In genomic region chr7:128869138-128869943, GRCh38 we compare ENCODE assay signal across 8 cellular contexts. TPM values are rescaled to one million over a fixed set of nuclear protein-coding genes. Genes with fewer than 3 reads are reported as not detected.
DNase-seq lines count a peak whose midpoint lies in the region; ATAC-seq and TF ChIP-seq lines count a peak whose summit lies in the region.

No MANE protein-coding gene starts in this region.

- CTCF ChIA-PET in HEK293T (lab: Yijun Ruan, JAX): interaction anchor here (0.6 kb wide), 1 partner anchor 80 kb away, joined by 3 read pairs; no protein-coding TSS in a partner anchor

- DNase-seq in GM10266 (ENCODE audit: extremely low spot score): peak; percentile 76
- peak; percentile 64 for DNase-seq in HEK293T (ENCODE audit: extremely low spot score)
- DNase-seq in NCI-H510A treated with DMSO at 0.1 percent for 48 hours (lab: John Stamatoyannopoulos, UW): peak; percentile 15
- DNase-seq in activated effector memory CD4-positive, alpha-beta T cell treated with anti-CD3 and anti-CD28 coated beads, Interleukin-2, amount 50 U/mL, for 16 hours: peak; percentile 77
- peak; percentile 59 for DNase-seq in germinal center (ENCODE audit: low spot score)
- DNase-seq in omental fat pad (ENCODE audit: low spot score): no peak
- DNase-seq in A172 (ENCODE audit: low spot score): no peak
- no peak for DNase-seq in NAMALWA (ENCODE audit: low spot score)

- peak; percentile 37 for TF ChIP-seq CTCF in GM10266 (IDR thresholded peaks at IDR 0.05; ENCODE audit: control insufficient read depth, insufficient read depth, low read depth, missing control alignments)
- TF ChIP-seq CTCF in omental fat pad (IDR thresholded peaks at IDR 0.05): no peak

- ATAC-seq in omental fat pad (ENCODE audit: low FRiP score): peak; percentile 30

- POLR2A ChIA-PET in HEK293T (lab: Yijun Ruan, JAX): interaction anchor here (0.9 kb wide), 1 partner anchor 10 kb away, joined by 3 read pairs; no protein-coding TSS in a partner anchor

TF ChIP-seq in HEK293T, 16 proteins besides CTCF, POLR2A, EP300 and RAD21:
- TF ChIP-seq LEF1 (IDR thresholded peaks at IDR 0.05; ENCODE audit: borderline replicate concordance) (0 out of 2 replicates have a peak, but pooled peaks have one; percentile 21), FOXA1 (IDR thresholded peaks at IDR 0.05) (no peak), ARNT (IDR thresholded peaks at IDR 0.05) (no peak), CTBP1 (IDR thresholded peaks at IDR 0.05; ENCODE audit: borderline replicate concordance) (no peak), L3MBTL2 (conservative IDR thresholded peaks at IDR 0.05) (no peak), PKNOX1 (IDR thresholded peaks at IDR 0.05) (no peak), FOXK2 (IDR thresholded peaks at IDR 0.05) (no peak)
TF ChIP-seq in HEK293T: peak in this region for 1.

RNA-seq across cellular contexts. Expression of gene ATP6V1F, which starts 6.7 kb away (rescaled TPM):
- 100 to 1,000 TPM in 3 of 4 donors, 10 to 100 TPM in 1; 86.7 to 186 (median 133) TPM for total RNA-seq in omental fat pad
- total RNA-seq in A172 (2014; rRNA removed; shearing (Covaris generic)): 157 and 171 TPM in 2 replicates

RNA-seq across cellular contexts. Expression of gene FLNC, which starts 39.1 kb away (rescaled TPM):
- total RNA-seq in omental fat pad: 100 to 1,000 TPM in 1 of 4 donors, 10 to 100 TPM in 2, 1 to 10 TPM in 1; 7.7 to 140 (median 25.5) TPM
- 23.1 and 33.3 TPM in 2 replicates for total RNA-seq in A172 (2014; rRNA removed; shearing (Covaris generic))

RNA-seq across cellular contexts. Expression of gene KCP, which starts 41.2 kb away (rescaled TPM):
- total RNA-seq in omental fat pad: 1 to 10 TPM in 2 of 4 donors, under 1 TPM in 2; 0.46 to 3.3 (median 1.2) TPM
- total RNA-seq in A172 (2014; rRNA removed; shearing (Covaris generic)): 0.21 and 0.26 TPM in 2 replicates

Comparison
In these comparisons a context has a peak if more than half of its experiments do, and no peak if none do; other contexts are left out.
1. DNase-seq: peak in GM10266 (single experiment), HEK293T (single experiment), NCI-H510A treated with DMSO at 0.1 percent for 48 hours (single experiment), activated effector memory CD4-positive, alpha-beta T cell treated with anti-CD3 and anti-CD28 coated beads, Interleukin-2, amount 50 U/mL, for 16 hours (single experiment) and germinal center (single experiment); none in omental fat pad (single experiment), A172 (single experiment) and NAMALWA (single experiment).